Comparison of ENCODE assay signal across 9 cellular contexts in the genomic region with DNA sequence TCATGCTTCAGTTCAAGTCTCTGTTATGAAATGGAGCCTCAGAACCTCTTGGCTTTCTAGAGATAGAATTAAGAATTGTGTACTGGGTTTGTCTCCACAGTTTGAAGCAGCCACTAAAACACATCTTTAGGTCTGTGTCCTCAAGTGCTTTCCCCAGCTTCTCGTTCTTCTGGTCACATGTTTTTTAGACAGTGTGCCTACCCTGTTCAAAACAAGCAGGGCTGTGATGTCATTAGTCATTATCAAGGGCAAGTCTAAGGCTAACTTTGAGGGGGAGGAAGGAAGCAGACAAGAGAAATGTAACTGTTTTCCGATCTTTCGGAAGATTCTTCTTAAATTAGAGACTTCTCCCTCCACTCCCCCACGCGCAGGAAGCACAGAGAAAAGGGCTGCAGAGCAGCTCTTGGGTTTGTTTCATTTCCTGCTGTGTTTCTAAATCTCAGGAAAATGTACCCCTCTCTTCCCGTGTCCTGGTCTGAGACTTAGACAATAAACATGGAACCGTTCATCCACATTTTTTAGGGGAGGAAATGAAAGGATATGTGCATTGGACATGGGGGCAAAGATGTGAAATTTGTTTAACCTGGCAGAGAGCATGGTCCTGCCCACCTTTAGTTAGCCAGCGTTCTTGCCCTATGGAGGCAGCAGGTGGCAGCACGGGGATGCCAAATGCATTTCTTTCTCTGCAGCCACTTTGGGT. TPM values are rescaled to one million over a fixed set of nuclear protein-coding genes. Genes with fewer than 3 reads are reported as not detected.
A peak's percentile ranks its signal among the peaks of the same experiment; 100 is the strongest.
DNase-seq lines count a peak whose midpoint lies in the region; ATAC-seq and TF ChIP-seq lines count a peak whose summit lies in the region.
"Had no signal": no experiment of that assay in that cellular context is flagged by ENCODE, and none has a peak within 500 bp of the region (broad histone marks: within the 10 kb centered on the region; RNA-seq: fewer than 3 reads in every experiment).

No MANE protein-coding gene starts in this region.

- H3K36me3 ChIP-seq in cardiac muscle cell: peaks cover 9% of the 10 kb centered on the region
- H3K36me3 ChIP-seq in tibial nerve: peaks cover 0 to 32% (median 0%) of the 10 kb centered on the region in 3 donors
- H3K36me3 ChIP-seq in trophoblast cell (ENCODE audit: control insufficient read depth in 1 of 2, insufficient read depth in 2 of 2, low read length in 2 of 2): peaks cover 3 to 7% of the 10 kb centered on the region in 2 experiments

- peak; percentile 59 to 68 for DNase-seq in cardiac muscle cell (ENCODE audit: low read depth in 1 of 2, low spot score in 1 of 2)
- DNase-seq in cardiac septum (ENCODE audit: low spot score): no peak
- peak; percentile 16 for DNase-seq in NCI-H1694 treated with DMSO at 0.1 percent for 48 hours (lab: John Stamatoyannopoulos, UW)
- DNase-seq in activated CD4-positive, alpha-beta T cell treated with anti-CD3 and anti-CD28 coated beads, Interleukin-2, amount 50 U/mL, for 48 hours: peak; percentile 33 to 45
- DNase-seq in ecto neural progenitor cell (ENCODE audit: low spot score): peak; percentile 62
- peak; percentile 36 for DNase-seq in naive B cell
- DNase-seq in tibial nerve (ENCODE audit: low spot score in 2 of 2): no peak
- no peak for DNase-seq in trophoblast cell

- no peaks in the 10 kb centered on the region for H3K9me3 ChIP-seq in cardiac muscle cell (ENCODE audit: low read depth)
- H3K9me3 ChIP-seq in tibial nerve: no peaks in the 10 kb centered on the region
- no peaks in the 10 kb centered on the region for H3K9me3 ChIP-seq in trophoblast cell (ENCODE audit: insufficient read depth, low read depth, low read length)

- peak overlapping the region; percentile 74 to 96 (median 87) for H3K27ac Mint-ChIP-seq in naive B cell

- no peak overlapping the region for H3K4me2 ChIP-seq in trophoblast cell (ENCODE audit: low read length)

- peak; percentile 74 for TF ChIP-seq CTCF in cardiac muscle cell (IDR thresholded peaks at IDR 0.05; ENCODE audit: low read depth, low read length)
- peak; percentile 41 to 58 (median 47) for TF ChIP-seq CTCF in tibial nerve (IDR thresholded peaks at IDR 0.05)

- intact Hi-C loops in cardiac septum (cut with DNase I): loop anchor here (5.0 kb wide), 2 partner anchors 48 to 227 kb away; a partner anchor contains a TSS

- H3K27ac ChIP-seq in cardiac muscle cell: peak overlapping the region; percentile 19
- peak overlapping the region; percentile 42 to 79 (median 64) for H3K27ac ChIP-seq in tibial nerve
- no peak overlapping the region for H3K27ac ChIP-seq in trophoblast cell (ENCODE audit: low read depth, low read length)

- no peaks in the 10 kb centered on the region for H3K9me3 Mint-ChIP-seq in naive B cell

- no peak overlapping the region for H2BK12ac ChIP-seq in trophoblast cell (ENCODE audit: low read length)

- ATAC-seq in naive B cell (ENCODE audit: low read depth in 2 of 2): peak; percentile 54 to 55

- no peak overlapping the region for H4K8ac ChIP-seq in trophoblast cell (ENCODE audit: low read depth, low read length)

- H4K91ac ChIP-seq in trophoblast cell (ENCODE audit: low read depth, low read length): no peak overlapping the region

- H3K36me3 Mint-ChIP-seq in naive B cell: no peaks in the 10 kb centered on the region

- H2AK5ac ChIP-seq in trophoblast cell (ENCODE audit: low read length): no peak overlapping the region

- no peak overlapping the region for H3K4ac ChIP-seq in trophoblast cell (ENCODE audit: low read depth, low read length)

- H2BK120ac ChIP-seq in trophoblast cell (ENCODE audit: insufficient read depth, low read length, poor library complexity): no peak overlapping the region

- peaks cover 30 to 41% (median 33%) of the 10 kb centered on the region in 3 donors for H3K4me1 Mint-ChIP-seq in naive B cell

- peaks cover 9% of the 10 kb centered on the region for H3K79me1 ChIP-seq in trophoblast cell (ENCODE audit: low read length)

- no peak overlapping the region for H2AFZ ChIP-seq in trophoblast cell (ENCODE audit: insufficient read depth, low read length, poor library complexity)

- H3K27me3 ChIP-seq in cardiac muscle cell: no peaks in the 10 kb centered on the region
- H3K27me3 ChIP-seq in tibial nerve: no peaks in the 10 kb centered on the region
- no peaks in the 10 kb centered on the region for H3K27me3 ChIP-seq in trophoblast cell (ENCODE audit: insufficient read depth, low read length)

- WGBS in tibial nerve, 2 donors: 5 to 6% methylated on average over 9 of the region's 9 CpGs
- no CpG with 5 or more reads among the region's 9 CpGs for WGBS in trophoblast cell (ENCODE audit: extremely low coverage, insufficient coverage, insufficient read length)

- no peak overlapping the region for H3K18ac ChIP-seq in trophoblast cell (ENCODE audit: low read length)

- H3K27me3 Mint-ChIP-seq in naive B cell: peaks cover 0 to 6% (median 3%) of the 10 kb centered on the region in 3 donors

- no peak overlapping the region for H3K4me3 ChIP-seq in cardiac muscle cell
- H3K4me3 ChIP-seq in tibial nerve: peak overlapping the region in 2 of 4 donors; percentile 3 to 27
- no peak overlapping the region for H3K4me3 ChIP-seq in trophoblast cell (ENCODE audit: low read depth, low read length)

- peak overlapping the region; percentile 60 to 91 (median 84) for H3K4me3 Mint-ChIP-seq in naive B cell

- no peak overlapping the region for H3K9ac ChIP-seq in trophoblast cell (ENCODE audit: low read length)

- no peak overlapping the region for H2BK5ac ChIP-seq in trophoblast cell (ENCODE audit: low read depth, low read length, poor library complexity)

- H3K79me2 ChIP-seq in trophoblast cell (ENCODE audit: control insufficient read depth, insufficient read depth, low read length, poor library complexity): peaks cover 4% of the 10 kb centered on the region

- no peak overlapping the region for H4K12ac ChIP-seq in trophoblast cell (ENCODE audit: low read depth, low read length)

- peaks cover 15% of the 10 kb centered on the region for H3K4me1 ChIP-seq in cardiac muscle cell (ENCODE audit: low read depth)
- H3K4me1 ChIP-seq in tibial nerve: peaks cover 0 to 69% (median 21%) of the 10 kb centered on the region in 4 donors
- peaks cover 7 to 21% of the 10 kb centered on the region in 2 experiments for H3K4me1 ChIP-seq in trophoblast cell (ENCODE audit: control insufficient read depth in 1 of 2, insufficient read depth in 2 of 2, low read length in 2 of 2)

- no peak for TF ChIP-seq POLR2A in tibial nerve (IDR thresholded peaks at IDR 0.05)

- H3K23ac ChIP-seq in trophoblast cell (ENCODE audit: low read length): no peak overlapping the region

- no peak overlapping the region for H3K14ac ChIP-seq in trophoblast cell (ENCODE audit: low read length)

- TF ChIP-seq EP300 in tibial nerve (IDR thresholded peaks at IDR 0.05): peak in 1 of 2 donors; percentile 29

RNA-seq across cellular contexts. Expression of a gene that starts 3.1 kb away (rescaled TPM):
- total RNA-seq in cardiac muscle cell (26.2 and 33.7 TPM in 2 replicates), cardiac septum (28.1 TPM), tibial nerve (10 to 100 TPM; 17.7 to 31.4 (median 22.5) TPM)
- polyA plus RNA-seq in cardiac muscle cell (51.1 and 55.2 TPM in 2 replicates), naive B cell (ENCODE audit: low read depth in 6 of 6) (10 to 100 TPM in 3 of 6 donors, 1 to 10 TPM in 3; 8.2 to 22.4 (median 10.1) TPM)
- 11.8 and 12.2 TPM in 2 replicates for polyA plus RNA-seq in trophoblast cell (2013)

RNA-seq across cellular contexts. Expression of a gene that starts 18.6 kb away (rescaled TPM):
- total RNA-seq in cardiac muscle cell: not detected in 2 replicates
- not detected in 2 replicates for polyA plus RNA-seq in cardiac muscle cell
- not detected for total RNA-seq in cardiac septum
- polyA plus RNA-seq in naive B cell (ENCODE audit: low read depth in 6 of 6): not detected
- not detected for total RNA-seq in tibial nerve
- not detected in 2 replicates for polyA plus RNA-seq in trophoblast cell (2013)
- total RNA-seq: pulmonary artery endothelial cell had no signal

RNA-seq across cellular contexts. Expression of a gene that starts 28.7 kb away (rescaled TPM):
- not detected in 2 replicates for total RNA-seq in cardiac muscle cell
- not detected in 2 replicates for polyA plus RNA-seq in cardiac muscle cell
- total RNA-seq in cardiac septum: not detected
- polyA plus RNA-seq in naive B cell (ENCODE audit: low read depth in 6 of 6): not detected
- not detected for total RNA-seq in tibial nerve
- polyA plus RNA-seq in trophoblast cell (2013): not detected in 2 replicates
- total RNA-seq: pulmonary artery endothelial cell had no signal

RNA-seq across cellular contexts. Expression of a gene that starts 50.1 kb away (rescaled TPM):
- total RNA-seq in cardiac muscle cell: 15.4 and 20.9 TPM in 2 replicates
- polyA plus RNA-seq in cardiac muscle cell: 36.2 and 39.4 TPM in 2 replicates
- total RNA-seq in cardiac septum: 43.7 TPM
- 100 to 1,000 TPM; 110 to 188 (median 127) TPM for polyA plus RNA-seq in naive B cell (ENCODE audit: low read depth in 6 of 6)
- total RNA-seq in tibial nerve: 10 to 100 TPM; 48.0 to 57.0 (median 50.1) TPM
- polyA plus RNA-seq in trophoblast cell (2013): 19.3 and 19.7 TPM in 2 replicates

Comparison
In these comparisons a context has a peak if more than half of its experiments do, and no peak if none do; other contexts are left out.
1. DNase-seq: peak in cardiac muscle cell (2 of 2), NCI-H1694 treated with DMSO at 0.1 percent for 48 hours (single experiment), activated CD4-positive, alpha-beta T cell treated with anti-CD3 and anti-CD28 coated beads, Interleukin-2, amount 50 U/mL, for 48 hours (2 of 2), ecto neural progenitor cell (single experiment) and naive B cell (single experiment); none in cardiac septum (single experiment), tibial nerve (0 of 2) and trophoblast cell (0 of 2).